Comparison of ENCODE assay signal across 2 cellular contexts in genomic region chr15:89648106-89649012, GRCh38.
TF ChIP-seq lines count a peak whose summit lies in the region.

No MANE protein-coding gene starts in this region.

TF ChIP-seq in GM23338, 12 proteins besides CTCF, POLR2A, EP300 and RAD21:
- TF ChIP-seq EZH2phosphoT487 (IDR thresholded peaks at IDR 0.05; ENCODE audit: unreplicated experiment) (no peak), REST (IDR thresholded peaks at IDR 0.05; ENCODE audit: unreplicated experiment) (no peak), ZNF331 (CRISPR knock-in tag; IDR thresholded peaks at IDR 0.05; ENCODE audit: low read depth) (no peak)

TF ChIP-seq in H1, 55 proteins besides CTCF, POLR2A, EP300 and RAD21:
- no peak for TF ChIP-seq NANOG (IDR thresholded peaks at IDR 0.05; ENCODE audit: insufficient read depth, low read depth, low read length, poor library complexity, severe bottlenecking)
- TF ChIP-seq NRF1 (IDR thresholded peaks at IDR 0.05; ENCODE audit: low read depth, low read length), result no peak
- TF ChIP-seq E2F6 (IDR thresholded peaks at IDR 0.05), result peak; percentile 28; the same call in 1 of the 2 replicates
- no peak for TF ChIP-seq TAF1 (IDR thresholded peaks at IDR 0.05; ENCODE audit: low read depth, low read length)
- no peak for TF ChIP-seq RNF2 (IDR thresholded peaks at IDR 0.05; ENCODE audit: borderline replicate concordance, low read depth, low read length, missing control alignments, poor library complexity, severe bottlenecking)
